In genomic region chr14:55579724-55580400, GRCh38 we compare ENCODE assay signal across 8 cellular contexts. TPM values are rescaled to one million over a fixed set of nuclear protein-coding genes. Genes with fewer than 3 reads are reported as not detected.
A peak's percentile ranks its signal among the peaks of the same experiment; 100 is the strongest.
DNase-seq lines count a peak whose midpoint lies in the region; ATAC-seq and TF ChIP-seq lines count a peak whose summit lies in the region.

Gene KTN1 (plus strand): TSS chr14:55580207. CDS start chr14:55612049, 31,842 bp downstream.

- H3K36me3 ChIP-seq in H7 (replicated peaks; ENCODE audit: control insufficient read depth, insufficient read depth, low read length) (no peaks in the 10 kb centered on the region), MG63 (no peaks in the 10 kb centered on the region), thoracic aorta (no peaks in the 10 kb centered on the region)

- H3K27ac ChIP-seq in thoracic aorta, result peak within 1 kb of the TSS; percentile 88 to 98

- peaks cover 25% of the 10 kb centered on the region for H3K4me1 Mint-ChIP-seq in activated naive CD4-positive, alpha-beta T cell treated with anti-CD3 and anti-CD28 coated beads, Interleukin-2, amount 50 U/mL, for 24 hours
- H3K4me1 Mint-ChIP-seq in osteocyte (ENCODE audit: unreplicated experiment), result peaks cover 29% of the 10 kb centered on the region

- DNase-seq in GDM1 (lab: John Stamatoyannopoulos, UW) (peak; percentile 81), H7 (peak; percentile 92), MG63 (peak; percentile 81), SKM-1 (lab: John Stamatoyannopoulos, UW; ENCODE audit: unreplicated experiment) (peak; percentile 2), glomerular visceral epithelial cell (ENCODE audit: extremely low spot score) (peak; percentile 86), osteocyte (ENCODE audit: extremely low spot score, unreplicated experiment) (peak; percentile 90), thoracic aorta (ENCODE audit: low spot score) (no peak)

- TF ChIP-seq CTCF in osteocyte (IDR thresholded peaks at IDR 0.05) (no peak), thoracic aorta (IDR thresholded peaks at IDR 0.05) (no peak)

- H3K9me3 ChIP-seq in MG63, result no peaks in the 10 kb centered on the region
- no peaks in the 10 kb centered on the region for H3K9me3 ChIP-seq in thoracic aorta

- no peaks in the 10 kb centered on the region for H3K27me3 Mint-ChIP-seq in activated naive CD4-positive, alpha-beta T cell treated with anti-CD3 and anti-CD28 coated beads, Interleukin-2, amount 50 U/mL, for 24 hours
- no peaks in the 10 kb centered on the region for H3K27me3 Mint-ChIP-seq in osteocyte (ENCODE audit: unreplicated experiment)

- no peaks in the 10 kb centered on the region for H3K27me3 ChIP-seq in H7 (ENCODE audit: control insufficient read depth, insufficient read depth, low read length)
- no peaks in the 10 kb centered on the region for H3K27me3 ChIP-seq in MG63
- no peaks in the 10 kb centered on the region for H3K27me3 ChIP-seq in thoracic aorta (replicated peaks; ENCODE audit: insufficient read depth)

- no peaks in the 10 kb centered on the region for H3K36me3 Mint-ChIP-seq in activated naive CD4-positive, alpha-beta T cell treated with anti-CD3 and anti-CD28 coated beads, Interleukin-2, amount 50 U/mL, for 24 hours
- H3K36me3 Mint-ChIP-seq in osteocyte (ENCODE audit: unreplicated experiment), result no peaks in the 10 kb centered on the region

- no peaks in the 10 kb centered on the region for H3K9me3 Mint-ChIP-seq in activated naive CD4-positive, alpha-beta T cell treated with anti-CD3 and anti-CD28 coated beads, Interleukin-2, amount 50 U/mL, for 24 hours
- H3K9me3 Mint-ChIP-seq in osteocyte (ENCODE audit: unreplicated experiment), result no peaks in the 10 kb centered on the region

- peak within 1 kb of the TSS; percentile 96 for H3K4me3 Mint-ChIP-seq in activated naive CD4-positive, alpha-beta T cell treated with anti-CD3 and anti-CD28 coated beads, Interleukin-2, amount 50 U/mL, for 24 hours
- H3K4me3 Mint-ChIP-seq in osteocyte (ENCODE audit: unreplicated experiment), result peak within 1 kb of the TSS; percentile 96

- peak within 1 kb of the TSS; percentile 97 for H3K27ac Mint-ChIP-seq in activated naive CD4-positive, alpha-beta T cell treated with anti-CD3 and anti-CD28 coated beads, Interleukin-2, amount 50 U/mL, for 24 hours
- H3K27ac Mint-ChIP-seq in osteocyte (ENCODE audit: unreplicated experiment), result peak within 1 kb of the TSS; percentile 94

- ATAC-seq in thoracic aorta (ENCODE audit: insufficient number of reproducible peaks, low FRiP score, low read depth), result peak; percentile 88

- H3K4me1 ChIP-seq in thoracic aorta (ENCODE audit: control insufficient read depth in 1 of 2, low read depth in 2 of 2), result peaks cover 19 to 44% of the 10 kb centered on the region in 2 donors

- H3K4me3 ChIP-seq in H7 (ENCODE audit: insufficient read depth, low read depth, low read length) (peak within 1 kb of the TSS; percentile 93), MG63 (peak within 1 kb of the TSS; percentile 75), thoracic aorta (peak within 1 kb of the TSS; percentile 97)

RNA-seq across cellular contexts. Expression of gene KTN1, which starts in this region (rescaled TPM):
- total RNA-seq in H7 (2014; rRNA removed; shearing (Covaris generic)), result 55.8 and 109 TPM in 2 replicates
- total RNA-seq in MG63 (2014; rRNA removed; shearing (Covaris generic); ENCODE audit: low replicate concordance), result 56.9 and 153 TPM in 2 replicates
- total RNA-seq in osteocyte (138 and 146 TPM in 2 replicates), thoracic aorta (100 to 1,000 TPM; 122 to 173 TPM)
